In genomic region chr20:37276494-37277252, GRCh38 we compare ENCODE assay signal across 8 cellular contexts. TPM values are rescaled to one million over a fixed set of nuclear protein-coding genes. Genes with fewer than 3 reads are reported as not detected.
DNase-seq lines count a peak whose midpoint lies in the region; ATAC-seq, FAIRE-seq and TF ChIP-seq lines count a peak whose summit lies in the region.

No MANE protein-coding gene starts in this region.

- peak; percentile 34; the same call in 1 of the 2 replicates for TF ChIP-seq RAD21 in HepG2 (CRISPR knock-in tag; IDR thresholded peaks at IDR 0.05)

- CTCF ChIA-PET in HepG2 (lab: Yijun Ruan, JAX; ENCODE audit: low intra/inter-chr PET ratio, low total read pairs) = no interaction called here

- no peaks in the 10 kb centered on the region for H3K79me2 ChIP-seq in HepG2 (ENCODE audit: insufficient read depth, low read length)

- FAIRE-seq in HepG2 (lab: Jason Lieb, UNC) = peak; percentile 91

- peak overlapping the region in 1 of 3 experiments; percentile 43; a peak in 2 of 6 replicates for H3K4me3 ChIP-seq in HepG2 (replicated peaks in 1 of 3; ENCODE audit: insufficient read depth in 1 of 3, low read depth in 2 of 3, low read length in 3 of 3)

- H2AFZ ChIP-seq in HepG2 (ENCODE audit: low read length) = no peak overlapping the region

- no peaks in the 10 kb centered on the region for H4K20me1 ChIP-seq in HepG2 (ENCODE audit: insufficient read depth, low read length)

- ATAC-seq in GM19467 (IDR thresholded peaks at IDR 0.05; ENCODE audit: unreplicated experiment) = peak; percentile 71
- peak; percentile 76 for ATAC-seq in HepG2
- no peak for ATAC-seq in GM21717 (IDR thresholded peaks at IDR 0.05; ENCODE audit: unreplicated experiment)

- TF ChIP-seq EP300 in HepG2 (IDR thresholded peaks at IDR 0.05; ENCODE audit: low read depth in 2 of 2, low read length in 2 of 2) (0 out of 4 replicates have a peak, but pooled peaks of 1 of the 2 experiments have one; percentile 1), HepG2 (CRISPR knock-in tag; IDR thresholded peaks at IDR 0.05; ENCODE audit: borderline replicate concordance) (no peak)

- peak; percentile 77 for TF ChIP-seq CTCF in HepG2 (CRISPR knock-in tag; IDR thresholded peaks at IDR 0.05)

- H3K9me3 ChIP-seq in HepG2 (ENCODE audit: low read length) = no peaks in the 10 kb centered on the region

- no TSS peak for BruUV-seq in HepG2 (replicated peaks; lab: Mats Ljungman, UMichigan)

- DNase-seq in DMS79 (lab: John Stamatoyannopoulos, UW) (peak; percentile 85), NCI-H2107 treated with DMSO at 0.1 percent for 48 hours (lab: John Stamatoyannopoulos, UW; ENCODE audit: unreplicated experiment) (peak; percentile 81), astrocyte of the hippocampus (ENCODE audit: low read depth, low spot score) (peak; percentile 80), HepG2 (ENCODE audit: low spot score) (peak; percentile 49), ureter (ENCODE audit: low spot score) (peak; percentile 71), NCI-H82 treated with DMSO at 0.1 percent for 48 hours (lab: John Stamatoyannopoulos, UW; ENCODE audit: unreplicated experiment) (no peak)

- H3K36me3 ChIP-seq in HepG2 (replicated peaks in 1 of 2; ENCODE audit: control insufficient read depth in 1 of 2, insufficient read depth in 2 of 2, low read length in 2 of 2) = no peaks in the 10 kb centered on the region

- intact Hi-C loops in HepG2 (cut with micrococcal nuclease; ENCODE audit: unreplicated experiment) = no loop called here

- H3K9ac ChIP-seq in HepG2 (ENCODE audit: insufficient read depth, low read depth, low read length) = peak overlapping the region; percentile 24; the same call in 1 of the 2 replicates

- in situ Hi-C loops in HepG2 (cut with HindIII; ENCODE audit: extremely low pct_ligation_motif_present, low pct_unique_long_range_greater_than_20kb) = no loop called here

- POLR2A ChIA-PET in HepG2 (lab: Yijun Ruan, JAX) = interaction anchor here (1.2 to 2.2 kb wide), 5 partner anchors 9 to 252 kb away, joined by 3 to 15 read pairs (median 3); partner anchors contain the start of gene MANBAL

- H3K4me2 ChIP-seq in HepG2 (ENCODE audit: low read depth, low read length) = peak overlapping the region; percentile 75

- 11% methylated on average over 15 of the region's 15 CpGs for WGBS in HepG2 (ENCODE audit: low lambda C conversion rate)

- no peak for TF ChIP-seq POLR2A in HepG2 (IDR thresholded peaks at IDR 0.05; ENCODE audit: insufficient read depth in 1 of 2, low read depth in 2 of 2, low read length in 2 of 2)

- no peak overlapping the region for H3K27ac ChIP-seq in HepG2 (ENCODE audit: extremely low read length, insufficient read depth, low read length)

- no peaks in the 10 kb centered on the region; a peak in 2 of 5 replicates for H3K27me3 ChIP-seq in HepG2 (ENCODE audit: control insufficient read depth in 1 of 2, insufficient read depth in 2 of 2, low read length in 2 of 2)

- peaks cover 65% of the 10 kb centered on the region for H3K4me1 ChIP-seq in HepG2 (ENCODE audit: insufficient read depth, low read length)

TF ChIP-seq in HepG2, 621 proteins besides CTCF, POLR2A, EP300 and RAD21 (continues in another document):
- TF ChIP-seq ZNF672 (CRISPR knock-in tag; IDR thresholded peaks at IDR 0.05) = no peak
- TF ChIP-seq SIX4 (CRISPR knock-in tag; IDR thresholded peaks at IDR 0.05) = no peak
- 0 out of 2 replicates have a peak, but pooled peaks have one; percentile 30 for TF ChIP-seq KLF13 (CRISPR knock-in tag; IDR thresholded peaks at IDR 0.05)
- TF ChIP-seq ZNF746 (CRISPR knock-in tag; IDR thresholded peaks at IDR 0.05) = no peak
- TF ChIP-seq SP5 (CRISPR knock-in tag; IDR thresholded peaks at IDR 0.05; ENCODE audit: borderline replicate concordance, low read depth) = no peak
- 0 out of 2 replicates have a peak, but pooled peaks have one; percentile 22 for TF ChIP-seq GTF2F1 (IDR thresholded peaks at IDR 0.05; ENCODE audit: low read length)
- no peak for TF ChIP-seq PRMT3 (CRISPR knock-in tag; IDR thresholded peaks at IDR 0.05; ENCODE audit: borderline replicate concordance, low read depth)
- TF ChIP-seq MZF1 (CRISPR knock-in tag; IDR thresholded peaks at IDR 0.05; ENCODE audit: borderline replicate concordance) = 0 out of 2 replicates have a peak, but pooled peaks have one; percentile 71

RNA-seq across cellular contexts. Expression of gene MANBAL, which starts 12.8 kb away (rescaled TPM):
- total RNA-seq in HepG2 (2016; rRNA removed; fragmentation: Illumina TruSeq; extraction: Trizol) (16.5 and 18.6 TPM in 2 replicates), ureter (73.9 TPM)
- 10.8 and 15.2 TPM in 2 replicates for total RNA-seq in HepG2 (2016; cell fraction: cytosol; rRNA removed; fragmentation: Illumina TruSeq; extraction: Trizol; ENCODE audit: low read depth)
- total RNA-seq in HepG2 (2016; cell fraction: insoluble cytoplasmic fraction; rRNA removed; fragmentation: Illumina TruSeq; extraction: Trizol) = 15.1 and 16.2 TPM in 2 replicates
- 25.3 and 29.5 TPM in 2 replicates for total RNA-seq in HepG2 (2016; cell fraction: membrane; rRNA removed; fragmentation: Illumina TruSeq; extraction: Trizol)
- total RNA-seq in HepG2 (2016; cell fraction: nucleus; rRNA removed; fragmentation: Illumina TruSeq; extraction: Trizol) = 15.3 and 19.6 TPM in 2 replicates
- 70.2 and 74.1 TPM in 2 replicates for polyA plus RNA-seq in HepG2 (2011; rRNA removed)
- polyA plus RNA-seq in HepG2 (2011; cell fraction: cytosol; rRNA removed) = 93.3 and 98.4 TPM in 2 replicates
- polyA plus RNA-seq in HepG2 (2011; cell fraction: nucleus; rRNA removed) = 35.2 and 44.3 TPM in 2 replicates
- 45.7 and 46.8 TPM in 2 replicates for polyA plus RNA-seq in HepG2 (2012)
- polyA plus RNA-seq in HepG2 (2016; cell fraction: cytosol; fragmentation: Illumina TruSeq; extraction: Trizol; ENCODE audit: low read depth) = 48.1 and 71.4 TPM in 2 replicates
- 55.8 and 57.5 TPM in 2 replicates for polyA plus RNA-seq in HepG2 (2016; cell fraction: insoluble cytoplasmic fraction; fragmentation: Illumina TruSeq; extraction: Trizol; ENCODE audit: low read depth)
- 67.6 and 91.3 TPM in 2 replicates for polyA plus RNA-seq in HepG2 (2016; cell fraction: membrane; fragmentation: Illumina TruSeq; extraction: Trizol; ENCODE audit: low read depth)
- 68.3 and 69.5 TPM in 2 replicates for polyA plus RNA-seq in HepG2 (2016; cell fraction: nucleus; fragmentation: Illumina TruSeq; extraction: Trizol; ENCODE audit: insufficient read depth, low read depth)
- polyA minus RNA-seq in HepG2 (2011; rRNA and poly(A)+ RNA removed; ENCODE audit: low replicate concordance) = 47.1 and 62.0 TPM in 2 replicates
- 11.5 and 14.7 TPM in 2 replicates for polyA minus RNA-seq in HepG2 (2011; cell fraction: cytosol; rRNA and poly(A)+ RNA removed)
- 7.6 and 12.7 TPM in 2 replicates for polyA minus RNA-seq in HepG2 (2011; cell fraction: nucleus; rRNA and poly(A)+ RNA removed)

RNA-seq across cellular contexts. Expression of gene GHRH, which starts 15.1 kb away (rescaled TPM):
- not detected in 2 replicates for total RNA-seq in HepG2 (2016; rRNA removed; fragmentation: Illumina TruSeq; extraction: Trizol)
- not detected in 2 replicates for total RNA-seq in HepG2 (2016; cell fraction: cytosol; rRNA removed; fragmentation: Illumina TruSeq; extraction: Trizol; ENCODE audit: low read depth)
- total RNA-seq in HepG2 (2016; cell fraction: insoluble cytoplasmic fraction; rRNA removed; fragmentation: Illumina TruSeq; extraction: Trizol) = not detected in 2 replicates
- total RNA-seq in HepG2 (2016; cell fraction: membrane; rRNA removed; fragmentation: Illumina TruSeq; extraction: Trizol) = not detected in 2 replicates
- not detected in 2 replicates for total RNA-seq in HepG2 (2016; cell fraction: nucleus; rRNA removed; fragmentation: Illumina TruSeq; extraction: Trizol)
- polyA plus RNA-seq in HepG2 (2011; rRNA removed) = not detected in 2 replicates
- polyA plus RNA-seq in HepG2 (2011; cell fraction: cytosol; rRNA removed) = not detected in 2 replicates
- not detected in 2 replicates for polyA plus RNA-seq in HepG2 (2011; cell fraction: nucleus; rRNA removed)
- not detected in 2 replicates for polyA plus RNA-seq in HepG2 (2012)
- polyA plus RNA-seq in HepG2 (2016; cell fraction: cytosol; fragmentation: Illumina TruSeq; extraction: Trizol; ENCODE audit: low read depth) = not detected in 2 replicates
- not detected in 2 replicates for polyA plus RNA-seq in HepG2 (2016; cell fraction: insoluble cytoplasmic fraction; fragmentation: Illumina TruSeq; extraction: Trizol; ENCODE audit: low read depth)
- not detected in 2 replicates for polyA plus RNA-seq in HepG2 (2016; cell fraction: membrane; fragmentation: Illumina TruSeq; extraction: Trizol; ENCODE audit: low read depth)
- not detected in 2 replicates for polyA plus RNA-seq in HepG2 (2016; cell fraction: nucleus; fragmentation: Illumina TruSeq; extraction: Trizol; ENCODE audit: insufficient read depth, low read depth)
- polyA minus RNA-seq in HepG2 (2011; rRNA and poly(A)+ RNA removed; ENCODE audit: low replicate concordance) = not detected in 2 replicates
- polyA minus RNA-seq in HepG2 (2011; cell fraction: cytosol; rRNA and poly(A)+ RNA removed) = not detected in 2 replicates
- polyA minus RNA-seq in HepG2 (2011; cell fraction: nucleus; rRNA and poly(A)+ RNA removed) = not detected in 2 replicates
- total RNA-seq in ureter = not detected
